ENCODE assay signal across 24 cellular contexts in the genomic region with DNA sequence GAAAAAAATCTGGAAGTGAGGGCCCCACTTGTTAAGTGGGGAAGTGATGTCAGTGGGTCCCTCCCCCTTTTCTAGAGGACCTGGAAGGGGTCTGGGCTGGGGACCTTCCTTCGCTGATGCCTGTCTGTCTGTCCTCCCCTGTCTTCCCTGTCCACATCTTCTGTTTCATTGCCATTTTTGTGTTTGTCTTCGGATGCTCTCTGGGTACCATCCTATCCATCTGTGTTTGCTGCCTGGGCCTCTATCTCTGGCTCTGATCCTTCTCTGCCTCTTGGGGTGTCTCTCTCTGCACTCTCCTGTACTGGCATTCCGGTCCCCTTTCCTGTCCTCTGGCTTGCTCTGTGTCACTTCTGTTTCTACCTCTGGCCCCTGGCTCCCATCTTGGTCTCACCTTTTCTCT. TPM values are rescaled to one million over a fixed set of nuclear protein-coding genes. Genes with fewer than 3 reads are reported as not detected.
DNase-seq lines count a peak whose midpoint lies in the region; ATAC-seq, FAIRE-seq and TF ChIP-seq lines count a peak whose summit lies in the region.
"Had no signal": no experiment of that assay in that cellular context is flagged by ENCODE, and none has a peak within 500 bp of the region (broad histone marks: within the 10 kb centered on the region; RNA-seq: fewer than 3 reads in every experiment).

No MANE protein-coding gene starts in this region.

- H3K56ac ChIP-seq in H1 (replicated peaks; ENCODE audit: insufficient read length, low read depth, low read length): no peak overlapping the region

- 93% methylated on average over 3 of the region's 3 CpGs; no CpG with 5 or more reads in 1 of the 2 experiments for WGBS in H1 (ENCODE audit: extremely low coverage in 1 of 2, insufficient coverage in 1 of 2, insufficient read length in 1 of 2, insufficient replicate concordance in 2 of 2, low coverage in 1 of 2, low lambda C conversion rate in 2 of 2, missing lambda C conversion rate in 1 of 2), 2 experiments

- intact Hi-C loops in activated T-helper 1 cell treated with anti-CD3 and anti-CD28 coated beads, Interleukin-12 subunit alpha, Interleukin-12 subunit beta, Interleukin-2, Interleukin-4 antibody, amounts not matched to agents 30 ng/mL and 10 ng/mL and 1 ng/mL, durations not matched to agents 14 hours and 24 hours and 36 hours (cut with micrococcal nuclease): no loop called here

- peaks cover 0 to 6% of the 10 kb centered on the region in 2 experiments for H4K20me1 ChIP-seq in H1 (replicated peaks in 1 of 2; ENCODE audit: control insufficient read depth in 1 of 2, insufficient read depth in 2 of 2, low read length in 2 of 2)
- no peaks in the 10 kb centered on the region for H4K20me1 ChIP-seq in neural cell (ENCODE audit: insufficient read depth)

- no peak for DNase-seq in activated T-helper 1 cell treated with anti-CD3 and anti-CD28 coated beads, Interleukin-12 subunit alpha, Interleukin-12 subunit beta, Interleukin-2, Interleukin-4 antibody, amounts not matched to agents 30 ng/mL and 10 ng/mL and 1 ng/mL, durations not matched to agents 14 hours and 24 hours and 36 hours (ENCODE audit: low spot score)
- DNase-seq in H1 (ENCODE audit: low read depth in 1 of 2, low spot score in 2 of 2) (no peak), type B pancreatic cell (ENCODE audit: extremely low spot score, unreplicated experiment) (no peak), mesenteric fat pad (ENCODE audit: low spot score) (no peak)
- DNase-seq in activated CD4-positive, CD25-positive, alpha-beta regulatory T cell (lab: John Stamatoyannopoulos, UW): no peak
- DNase-seq: Caco-2; CD4-positive, alpha-beta memory T cell; DMS 273 treated with DMSO at 0.1 percent for 48 hours; DMS79 treated with DMSO at 0.1 percent for 48 hours; GM23248; HCEC 1CT; IMR-90; NCI-H1105; NCI-H146; NCI-H2029; NCI-H2227 treated with DMSO at 0.1 percent for 48 hours; NCI-H510A; NCI-H748 treated with DMSO at 0.1 percent for 48 hours; PC-9; SHP77 treated with DMSO at 0.1 percent for 48 hours had no signal

- peaks cover 14% of the 10 kb centered on the region for H3K4me1 Mint-ChIP-seq in activated T-helper 1 cell treated with anti-CD3 and anti-CD28 coated beads, Interleukin-12 subunit alpha, Interleukin-12 subunit beta, Interleukin-2, Interleukin-4 antibody, amounts not matched to agents 30 ng/mL and 10 ng/mL and 1 ng/mL, durations not matched to agents 14 hours and 24 hours and 36 hours (ENCODE audit: low read depth)
- no peaks in the 10 kb centered on the region for H3K4me1 Mint-ChIP-seq in type B pancreatic cell (ENCODE audit: unreplicated experiment)

- H2BK20ac ChIP-seq in H1 (ENCODE audit: low read length): no peak overlapping the region

- H3K27me3 Mint-ChIP-seq in activated T-helper 1 cell treated with anti-CD3 and anti-CD28 coated beads, Interleukin-12 subunit alpha, Interleukin-12 subunit beta, Interleukin-2, Interleukin-4 antibody, amounts not matched to agents 30 ng/mL and 10 ng/mL and 1 ng/mL, durations not matched to agents 14 hours and 24 hours and 36 hours (ENCODE audit: insufficient read depth): peaks cover 60% of the 10 kb centered on the region
- H3K27me3 Mint-ChIP-seq in type B pancreatic cell: peaks cover 63% of the 10 kb centered on the region

- TF ChIP-seq POLR2A in H1 (IDR thresholded peaks at IDR 0.05; ENCODE audit: control extremely low read depth in 1 of 2, low read depth in 2 of 2, low read length in 2 of 2): no peak

- no peak overlapping the region for H2BK15ac ChIP-seq in H1 (ENCODE audit: low read length)

- H4K91ac ChIP-seq in H1 (replicated peaks; ENCODE audit: insufficient read length, low read length): no peak overlapping the region

- H3K27me3 ChIP-seq in H1 (replicated peaks in 1 of 4; ENCODE audit: control insufficient read depth in 3 of 4, extremely low read depth in 1 of 4, insufficient read depth in 3 of 4, low read length in 3 of 4) (peaks cover 0 to 3% (median 1%) of the 10 kb centered on the region in 4 experiments; a peak in 2 of 7 replicates), neural cell (ENCODE audit: insufficient read depth, low read depth, low read length) (no peaks in the 10 kb centered on the region)

- H2BK5ac ChIP-seq in H1 (ENCODE audit: low read depth, low read length): no peak overlapping the region; the same call in none of the 2 replicates

- POLR2A ChIA-PET in H1 (lab: Charles Lee; ENCODE audit: partially characterized antibody): interaction anchor here (1.0 to 12.0 kb wide), 4 partner anchors 15 to 26 kb away, joined by 3 to 138 read pairs (median 64); a partner anchor contains a TSS

- H3F3A ChIP-seq in neural cell (ENCODE audit: insufficient read depth, low read length, poor library complexity, severe bottlenecking): no peaks in the 10 kb centered on the region

- H3K36me3 Mint-ChIP-seq in activated T-helper 1 cell treated with anti-CD3 and anti-CD28 coated beads, Interleukin-12 subunit alpha, Interleukin-12 subunit beta, Interleukin-2, Interleukin-4 antibody, amounts not matched to agents 30 ng/mL and 10 ng/mL and 1 ng/mL, durations not matched to agents 14 hours and 24 hours and 36 hours (ENCODE audit: low read depth): no peaks in the 10 kb centered on the region
- H3K36me3 Mint-ChIP-seq in type B pancreatic cell: no peaks in the 10 kb centered on the region

- H3K23ac ChIP-seq in H1 (ENCODE audit: insufficient read length): no peak overlapping the region

- no peak overlapping the region for H4K8ac ChIP-seq in H1 (ENCODE audit: extremely low read depth, insufficient read depth, low read length)

- H3K4me2 ChIP-seq in H1 (ENCODE audit: insufficient read depth in 1 of 2, low read depth in 2 of 2, low read length in 2 of 2) (no peak overlapping the region; a peak in 1 of 4 replicates), neural cell (ENCODE audit: low read length) (peak overlapping the region; percentile 97)
- H3K4me2 ChIP-seq: PC-9 had no signal

- H3K4me1 ChIP-seq in H1 (replicated peaks in 1 of 4; ENCODE audit: control insufficient read depth in 3 of 4, insufficient read depth in 4 of 4, low read length in 3 of 4): peaks cover 12 to 33% (median 14%) of the 10 kb centered on the region in 4 experiments

- H3K79me2 ChIP-seq in H1 (ENCODE audit: control insufficient read depth in 1 of 2, insufficient read depth in 2 of 2, low read length in 2 of 2) (no peaks in the 10 kb centered on the region), neural cell (replicated peaks; ENCODE audit: insufficient read depth, low read length) (peaks cover 17% of the 10 kb centered on the region)

- no peak overlapping the region for H3K27ac Mint-ChIP-seq in activated T-helper 1 cell treated with anti-CD3 and anti-CD28 coated beads, Interleukin-12 subunit alpha, Interleukin-12 subunit beta, Interleukin-2, Interleukin-4 antibody, amounts not matched to agents 30 ng/mL and 10 ng/mL and 1 ng/mL, durations not matched to agents 14 hours and 24 hours and 36 hours
- no peak overlapping the region for H3K27ac Mint-ChIP-seq in type B pancreatic cell

- no peak for FAIRE-seq in H1 (lab: Jason Lieb, UNC)

- no peak for ATAC-seq in GM18858 (IDR thresholded peaks at IDR 0.05; ENCODE audit: unreplicated experiment)

- H3K18ac ChIP-seq in H1 (ENCODE audit: extremely low read depth, low read length): no peak overlapping the region

- TF ChIP-seq EP300 in H1 (IDR thresholded peaks at IDR 0.05; ENCODE audit: borderline replicate concordance in 1 of 2, low read depth in 2 of 2, low read length in 2 of 2) (no peak), neural cell (conservative IDR thresholded peaks at IDR 0.05; ENCODE audit: poor library complexity, severe bottlenecking) (no peak)

- H3K23me2 ChIP-seq in H1 (ENCODE audit: low read depth, low read length): peaks cover 6% of the 10 kb centered on the region; the same call in 1 of the 2 replicates

- peak overlapping the region; percentile 3 for H3K4me3 Mint-ChIP-seq in activated T-helper 1 cell treated with anti-CD3 and anti-CD28 coated beads, Interleukin-12 subunit alpha, Interleukin-12 subunit beta, Interleukin-2, Interleukin-4 antibody, amounts not matched to agents 30 ng/mL and 10 ng/mL and 1 ng/mL, durations not matched to agents 14 hours and 24 hours and 36 hours
- H3K4me3 Mint-ChIP-seq in type B pancreatic cell: peak overlapping the region; percentile 62

- no peak overlapping the region for H3K4me3 ChIP-seq in H1 (ENCODE audit: extremely low read depth in 1 of 4, insufficient read depth in 2 of 4, low read depth in 3 of 4, low read length in 4 of 4)
- peak overlapping the region; percentile 74 for H3K4me3 ChIP-seq in neural cell (ENCODE audit: low read length)
- H3K4me3 ChIP-seq: GM23248, PC-9 had no signal

- H3K9me2 ChIP-seq in neural cell (ENCODE audit: insufficient read depth, low read length): no peaks in the 10 kb centered on the region

- TF ChIP-seq RAD21 in H1 (IDR thresholded peaks at IDR 0.05 in 1 of 2, conservative IDR thresholded peaks at IDR 0.05 in 1 of 2; ENCODE audit: low read depth in 2 of 2, low read length in 2 of 2): no peak
- no peak for TF ChIP-seq RAD21 in neural cell (conservative IDR thresholded peaks at IDR 0.05)

- no peak overlapping the region for H3K4ac ChIP-seq in H1 (replicated peaks; ENCODE audit: insufficient read length, low read depth, low read length)

- 0 out of 2 replicates have a peak overlapping the region, but pooled peaks have one; percentile 71 for H2BK12ac ChIP-seq in H1 (ENCODE audit: low read depth, low read length)

- no peak overlapping the region for H3K14ac ChIP-seq in H1 (ENCODE audit: insufficient read length)

- H3K79me1 ChIP-seq in H1 (ENCODE audit: low read depth, low read length): no peaks in the 10 kb centered on the region; the same call in 1 of the 2 replicates

- H2AFZ ChIP-seq in H1 (ENCODE audit: low read length): no peak overlapping the region
- H2AFZ ChIP-seq in neural cell (ENCODE audit: low read depth, low read length): no peak overlapping the region
- H2AFZ ChIP-seq: GM23248, PC-9 had no signal

- H3K36me3 ChIP-seq in H1 (ENCODE audit: control insufficient read depth in 2 of 4, insufficient read depth in 4 of 4, low read length in 3 of 4): peaks cover 0 to 9% (median 3%) of the 10 kb centered on the region in 4 experiments; a peak in 4 of 8 replicates
- peaks cover 6% of the 10 kb centered on the region for H3K36me3 ChIP-seq in neural cell (ENCODE audit: insufficient read depth, low read length)

- no peak overlapping the region for H3K9ac ChIP-seq in H1 (replicated peaks in 1 of 4; ENCODE audit: extremely low read depth in 1 of 4, low read depth in 3 of 4, low read length in 3 of 4)
- H3K9ac ChIP-seq in neural cell (ENCODE audit: low read length): peak overlapping the region; percentile 85
- H3K9ac ChIP-seq: GM23248 had no signal

- TF ChIP-seq CTCF in H1 (IDR thresholded peaks at IDR 0.05; ENCODE audit: control extremely low read depth in 1 of 3, insufficient read depth in 1 of 3, low read depth in 1 of 3, low read length in 3 of 3) (no peak), neural cell (IDR thresholded peaks at IDR 0.05; ENCODE audit: poor library complexity, severe bottlenecking) (no peak), type B pancreatic cell (conservative IDR thresholded peaks at IDR 0.05) (no peak)

- H3K9me3 Mint-ChIP-seq in activated T-helper 1 cell treated with anti-CD3 and anti-CD28 coated beads, Interleukin-12 subunit alpha, Interleukin-12 subunit beta, Interleukin-2, Interleukin-4 antibody, amounts not matched to agents 30 ng/mL and 10 ng/mL and 1 ng/mL, durations not matched to agents 14 hours and 24 hours and 36 hours: no peaks in the 10 kb centered on the region
- H3K9me3 Mint-ChIP-seq in type B pancreatic cell: no peaks in the 10 kb centered on the region

- CTCF ChIA-PET in H1 (lab: Charles Lee; ENCODE audit: partially characterized antibody): interaction anchor here (1.5 to 19.0 kb wide), 6 partner anchors 13 to 66 kb away, joined by 3 to 330 read pairs (median 7); a partner anchor contains a TSS

- no peak overlapping the region for H4K5ac ChIP-seq in H1 (ENCODE audit: insufficient read length, low read depth, low read length)

- H2BK120ac ChIP-seq in H1 (replicated peaks; ENCODE audit: low read depth, low read length): no peak overlapping the region

- no peak overlapping the region for H2AK5ac ChIP-seq in H1 (ENCODE audit: low read depth, low read length)

- H3K27ac ChIP-seq in H1 (ENCODE audit: low read depth, low read length) (no peak overlapping the region), neural cell (ENCODE audit: low read length) (no peak overlapping the region)
- H3K27ac ChIP-seq: GM23248, PC-9, RWPE1 had no signal

- H3K9me3 ChIP-seq in H1 (ENCODE audit: insufficient read depth in 2 of 2, low read depth in 1 of 2, low read length in 1 of 2): no peaks in the 10 kb centered on the region
- no peaks in the 10 kb centered on the region for H3K9me3 ChIP-seq in neural cell (ENCODE audit: low read length)
- H3K9me3 ChIP-seq: Caco-2 had no signal

RNA-seq across cellular contexts. Expression of a gene that starts 2.3 kb away (rescaled TPM):
- total RNA-seq in activated T-helper 1 cell treated with anti-CD3 and anti-CD28 coated beads, Interleukin-12 subunit alpha, Interleukin-12 subunit beta, Interleukin-2, Interleukin-4 antibody, amounts not matched to agents 30 ng/mL and 10 ng/mL and 1 ng/mL, durations not matched to agents 14 hours and 24 hours and 36 hours: 0.29 TPM in 1 of 2 replicates, not detected in the other
- total RNA-seq in H1 (2021; fragmentation: NEBNext Ultra II Directional; extraction: Animal tissue kit (Norgen Biotek cat#: 25700)): 15.5 and 15.7 TPM in 2 replicates
- polyA plus RNA-seq in H1 (2011; rRNA removed) (8.0 and 11.6 TPM in 2 replicates), neural cell (66.0 and 82.1 TPM in 2 replicates)
- 9.9 TPM for polyA plus RNA-seq in H1 (2011; cell fraction: cytosol; rRNA removed)
- 22.6 TPM for polyA plus RNA-seq in H1 (2011; cell fraction: nucleus; rRNA removed)
- polyA plus RNA-seq in H1 (2012, experiment 1 of 2): 10.2 to 14.9 TPM (median 13.2 TPM) in 4 replicates
- 12.1 TPM for polyA plus RNA-seq in H1 (2012, experiment 2 of 2)
- polyA plus RNA-seq in H1 (2013, experiment 1 of 2): 7.8 TPM
- polyA plus RNA-seq in H1 (2013, experiment 2 of 2): 7.7 TPM
- 8.8 and 10.7 TPM in 2 replicates for polyA minus RNA-seq in H1 (2011; rRNA and poly(A)+ RNA removed)
- 6.5 TPM for polyA minus RNA-seq in H1 (2011; cell fraction: cytosol; rRNA and poly(A)+ RNA removed)
- polyA minus RNA-seq in H1 (2011; cell fraction: nucleus; rRNA and poly(A)+ RNA removed): 6.2 TPM
- 75.7 and 87.6 TPM in 2 replicates for polyA minus RNA-seq in neural cell
- total RNA-seq in type B pancreatic cell (ENCODE audit: low replicate concordance) (0.52 and 3.2 TPM in 2 replicates), mesenteric fat pad (not detected)
- total RNA-seq: Caco-2; CD4-positive, alpha-beta memory T cell; GM23248; IMR-90; PC-9 had no signal
- polyA plus RNA-seq: BJ; CD4-positive, alpha-beta memory T cell; GM23248; IMR-90 had no signal

RNA-seq across cellular contexts. Expression of a gene that starts 7.2 kb away (rescaled TPM):
- total RNA-seq in activated T-helper 1 cell treated with anti-CD3 and anti-CD28 coated beads, Interleukin-12 subunit alpha, Interleukin-12 subunit beta, Interleukin-2, Interleukin-4 antibody, amounts not matched to agents 30 ng/mL and 10 ng/mL and 1 ng/mL, durations not matched to agents 14 hours and 24 hours and 36 hours: 23.2 and 29.0 TPM in 2 replicates
- total RNA-seq in H1 (2021; fragmentation: NEBNext Ultra II Directional; extraction: Animal tissue kit (Norgen Biotek cat#: 25700)): 10.8 and 13.5 TPM in 2 replicates
- 19.2 and 22.9 TPM in 2 replicates for polyA plus RNA-seq in H1 (2011; rRNA removed)
- 18.8 TPM for polyA plus RNA-seq in H1 (2011; cell fraction: cytosol; rRNA removed)
- 14.3 TPM for polyA plus RNA-seq in H1 (2011; cell fraction: nucleus; rRNA removed)
- polyA plus RNA-seq in H1 (2012, experiment 1 of 2): 12.7 to 17.1 TPM (median 13.6 TPM) in 4 replicates
- polyA plus RNA-seq in H1 (2012, experiment 2 of 2): 17.0 TPM
- 6.2 TPM for polyA plus RNA-seq in H1 (2013, experiment 1 of 2)
- 7.5 TPM for polyA plus RNA-seq in H1 (2013, experiment 2 of 2)
- polyA minus RNA-seq in H1 (2011; rRNA and poly(A)+ RNA removed): 7.0 and 9.3 TPM in 2 replicates
- polyA minus RNA-seq in H1 (2011; cell fraction: cytosol; rRNA and poly(A)+ RNA removed): 7.8 TPM
- 12.2 TPM for polyA minus RNA-seq in H1 (2011; cell fraction: nucleus; rRNA and poly(A)+ RNA removed)
- 15.1 and 16.8 TPM in 2 replicates for polyA plus RNA-seq in neural cell
- polyA minus RNA-seq in neural cell: 12.7 and 13.7 TPM in 2 replicates
- total RNA-seq in type B pancreatic cell (ENCODE audit: low replicate concordance): 9.2 and 10.7 TPM in 2 replicates
- 6.6 TPM for total RNA-seq in mesenteric fat pad

RNA-seq across cellular contexts. Expression of a gene that starts 15.2 kb away (rescaled TPM):
- total RNA-seq in activated T-helper 1 cell treated with anti-CD3 and anti-CD28 coated beads, Interleukin-12 subunit alpha, Interleukin-12 subunit beta, Interleukin-2, Interleukin-4 antibody, amounts not matched to agents 30 ng/mL and 10 ng/mL and 1 ng/mL, durations not matched to agents 14 hours and 24 hours and 36 hours: 29.2 and 30.1 TPM in 2 replicates
- total RNA-seq in H1 (2021; fragmentation: NEBNext Ultra II Directional; extraction: Animal tissue kit (Norgen Biotek cat#: 25700)): 29.5 and 32.3 TPM in 2 replicates
- polyA plus RNA-seq in H1 (2011; rRNA removed) (65.0 and 73.7 TPM in 2 replicates), neural cell (44.5 and 64.9 TPM in 2 replicates)
- polyA plus RNA-seq in H1 (2011; cell fraction: cytosol; rRNA removed): 49.6 TPM
- polyA plus RNA-seq in H1 (2011; cell fraction: nucleus; rRNA removed): 90.4 TPM
- 26.2 to 41.2 TPM (median 36.7 TPM) in 4 replicates for polyA plus RNA-seq in H1 (2012, experiment 1 of 2)
- 48.9 TPM for polyA plus RNA-seq in H1 (2012, experiment 2 of 2)
- polyA plus RNA-seq in H1 (2013, experiment 1 of 2): 43.7 TPM
- 43.6 TPM for polyA plus RNA-seq in H1 (2013, experiment 2 of 2)
- polyA minus RNA-seq in H1 (2011; rRNA and poly(A)+ RNA removed): 48.1 and 49.1 TPM in 2 replicates
- 21.4 TPM for polyA minus RNA-seq in H1 (2011; cell fraction: cytosol; rRNA and poly(A)+ RNA removed)
- polyA minus RNA-seq in H1 (2011; cell fraction: nucleus; rRNA and poly(A)+ RNA removed): 25.3 TPM
- polyA minus RNA-seq in neural cell: 33.5 and 42.1 TPM in 2 replicates
- total RNA-seq in type B pancreatic cell (ENCODE audit: low replicate concordance) (39.6 and 46.1 TPM in 2 replicates), mesenteric fat pad (27.4 TPM)

RNA-seq across cellular contexts. Expression of a gene that starts 25.6 kb away (rescaled TPM):
- total RNA-seq in activated T-helper 1 cell treated with anti-CD3 and anti-CD28 coated beads, Interleukin-12 subunit alpha, Interleukin-12 subunit beta, Interleukin-2, Interleukin-4 antibody, amounts not matched to agents 30 ng/mL and 10 ng/mL and 1 ng/mL, durations not matched to agents 14 hours and 24 hours and 36 hours: 2,065 and 2,095 TPM in 2 replicates
- total RNA-seq in H1 (2021; fragmentation: NEBNext Ultra II Directional; extraction: Animal tissue kit (Norgen Biotek cat#: 25700)): 2,224 and 2,297 TPM in 2 replicates
- polyA plus RNA-seq in H1 (2011; rRNA removed) (1,244 and 1,564 TPM in 2 replicates), neural cell (485 and 522 TPM in 2 replicates)
- 1,987 TPM for polyA plus RNA-seq in H1 (2011; cell fraction: cytosol; rRNA removed)
- 1,165 TPM for polyA plus RNA-seq in H1 (2011; cell fraction: nucleus; rRNA removed)
- polyA plus RNA-seq in H1 (2012, experiment 1 of 2): 2,191 to 2,644 TPM (median 2,404 TPM) in 4 replicates
- 384 TPM for polyA plus RNA-seq in H1 (2012, experiment 2 of 2)
- 1,706 TPM for polyA plus RNA-seq in H1 (2013, experiment 1 of 2)
- 1,654 TPM for polyA plus RNA-seq in H1 (2013, experiment 2 of 2)
- polyA minus RNA-seq in H1 (2011; rRNA and poly(A)+ RNA removed): 1,724 and 1,899 TPM in 2 replicates
- polyA minus RNA-seq in H1 (2011; cell fraction: cytosol; rRNA and poly(A)+ RNA removed): 850 TPM
- polyA minus RNA-seq in H1 (2011; cell fraction: nucleus; rRNA and poly(A)+ RNA removed): 610 TPM
- polyA minus RNA-seq in neural cell: 358 and 429 TPM in 2 replicates
- total RNA-seq in type B pancreatic cell (ENCODE audit: low replicate concordance) (880 and 1,082 TPM in 2 replicates), mesenteric fat pad (630 TPM)

RNA-seq across cellular contexts. Expression of a gene that starts 40.6 kb away (rescaled TPM):
- 22.2 and 23.0 TPM in 2 replicates for total RNA-seq in activated T-helper 1 cell treated with anti-CD3 and anti-CD28 coated beads, Interleukin-12 subunit alpha, Interleukin-12 subunit beta, Interleukin-2, Interleukin-4 antibody, amounts not matched to agents 30 ng/mL and 10 ng/mL and 1 ng/mL, durations not matched to agents 14 hours and 24 hours and 36 hours
- total RNA-seq in H1 (2021; fragmentation: NEBNext Ultra II Directional; extraction: Animal tissue kit (Norgen Biotek cat#: 25700)): 19.9 and 20.4 TPM in 2 replicates
- polyA plus RNA-seq in H1 (2011; rRNA removed): 8.6 and 12.8 TPM in 2 replicates
- 15.4 TPM for polyA plus RNA-seq in H1 (2011; cell fraction: cytosol; rRNA removed)
- polyA plus RNA-seq in H1 (2011; cell fraction: nucleus; rRNA removed): 34.1 TPM
- polyA plus RNA-seq in H1 (2012, experiment 1 of 2): 8.9 to 18.6 TPM (median 15.1 TPM) in 4 replicates
- polyA plus RNA-seq in H1 (2012, experiment 2 of 2): 6.4 TPM
- polyA plus RNA-seq in H1 (2013, experiment 1 of 2): 9.5 TPM
- 7.9 TPM for polyA plus RNA-seq in H1 (2013, experiment 2 of 2)
- polyA minus RNA-seq in H1 (2011; rRNA and poly(A)+ RNA removed): 17.7 and 19.9 TPM in 2 replicates
- polyA minus RNA-seq in H1 (2011; cell fraction: cytosol; rRNA and poly(A)+ RNA removed): 14.2 TPM
- 37.3 TPM for polyA minus RNA-seq in H1 (2011; cell fraction: nucleus; rRNA and poly(A)+ RNA removed)
- 12.6 and 14.0 TPM in 2 replicates for polyA plus RNA-seq in neural cell
- polyA minus RNA-seq in neural cell: 17.8 and 19.2 TPM in 2 replicates
- total RNA-seq in type B pancreatic cell (ENCODE audit: low replicate concordance): 34.3 and 37.3 TPM in 2 replicates
- total RNA-seq in mesenteric fat pad: 8.1 TPM
